16 cellular contexts compared by ENCODE assay signal in genomic region chr6:148348335-148348734, GRCh38. TPM values are rescaled to one million over a fixed set of nuclear protein-coding genes. Genes with fewer than 3 reads are reported as not detected.
DNase-seq lines count a peak whose midpoint lies in the region; ATAC-seq and TF ChIP-seq lines count a peak whose summit lies in the region.
"Had no signal": no experiment of that assay in that cellular context is flagged by ENCODE, and none has a peak within 500 bp of the region (broad histone marks: within the 10 kb centered on the region; RNA-seq: fewer than 3 reads in every experiment).

No MANE protein-coding gene starts in this region.

- no peak overlapping the region for H2AFZ ChIP-seq in GM23338

- no peaks in the 10 kb centered on the region for H4K20me1 ChIP-seq in GM23338 (replicated peaks; ENCODE audit: insufficient read depth)

- peaks cover 10% of the 10 kb centered on the region; the same call in 1 of the 2 replicates for H3K27me3 ChIP-seq in GM23338 (ENCODE audit: insufficient read depth)
- H3K27me3 ChIP-seq in NT2/D1 (ENCODE audit: insufficient read depth, insufficient read length): no peaks in the 10 kb centered on the region
- H3K27me3 ChIP-seq in iPS-20b (ENCODE audit: insufficient read depth, low read length): no peaks in the 10 kb centered on the region; the same call in 1 of the 2 replicates
- H3K27me3 ChIP-seq in foreskin keratinocyte: no peaks in the 10 kb centered on the region

- H3K36me3 ChIP-seq in GM23338 (ENCODE audit: insufficient read depth) (no peaks in the 10 kb centered on the region), NT2/D1 (ENCODE audit: insufficient read depth, insufficient read length, low read length) (no peaks in the 10 kb centered on the region), iPS-20b (ENCODE audit: insufficient read depth, low read depth, low read length) (no peaks in the 10 kb centered on the region)

- H3K27me3 Mint-ChIP-seq in GM23338 (ENCODE audit: insufficient read depth, low read depth, poor library complexity): peaks cover 10% of the 10 kb centered on the region
- no peaks in the 10 kb centered on the region for H3K27me3 Mint-ChIP-seq in type B pancreatic cell

- peaks cover 77% of the 10 kb centered on the region for H3K79me2 ChIP-seq in GM23338 (replicated peaks; ENCODE audit: insufficient read depth)

- intact Hi-C loops in head of caudate nucleus (cut with DNase I): loop anchor here (5.0 to 10.0 kb wide), 3 partner anchors 54 to 176 kb away; no protein-coding TSS in a partner anchor

- peaks cover 69% of the 10 kb centered on the region for H3K4me1 ChIP-seq in GM23338 (ENCODE audit: insufficient read depth)
- H3K4me1 ChIP-seq in NT2/D1 (ENCODE audit: insufficient read depth, insufficient read length): peaks cover 7% of the 10 kb centered on the region
- peaks cover 37% of the 10 kb centered on the region for H3K4me1 ChIP-seq in iPS-20b (ENCODE audit: insufficient read depth, low read length)
- peaks cover 3% of the 10 kb centered on the region for H3K4me1 ChIP-seq in foreskin keratinocyte

- ATAC-seq in GM23338 (peak; percentile 73), foreskin keratinocyte (no peak), GM18519 (IDR thresholded peaks at IDR 0.05; ENCODE audit: low FRiP score, unreplicated experiment) (no peak)
- ATAC-seq: K562 had no signal

- no peaks in the 10 kb centered on the region for H3F3A ChIP-seq in GM23338 (replicated peaks; ENCODE audit: low read depth)

- H3K9ac ChIP-seq in NT2/D1 (ENCODE audit: insufficient read length, low read depth) (peak overlapping the region; percentile 11), iPS-20b (ENCODE audit: low read depth, low read length) (peak overlapping the region; percentile 22; the same call in 1 of the 2 replicates)
- H3K9ac ChIP-seq: SK-N-SH had no signal

- H3K4me3 Mint-ChIP-seq in GM23338 (peak overlapping the region; percentile 24), type B pancreatic cell (peak overlapping the region; percentile 25)
- H3K4me3 Mint-ChIP-seq: CD4-positive, alpha-beta T cell had no signal

- H3K9me2 ChIP-seq in GM23338 (ENCODE audit: insufficient read depth): no peaks in the 10 kb centered on the region
- H3K9me2 ChIP-seq: SK-N-SH had no signal

- no peak overlapping the region for H3K27ac ChIP-seq in GM23338 (ENCODE audit: low read depth)
- no peak overlapping the region for H3K27ac ChIP-seq in iPS-20b (ENCODE audit: low read length)
- no peak overlapping the region for H3K27ac ChIP-seq in foreskin keratinocyte

- TF ChIP-seq CTCF in GM23338 (conservative IDR thresholded peaks at IDR 0.05; ENCODE audit: low read depth in 2 of 2) (no peak), type B pancreatic cell (conservative IDR thresholded peaks at IDR 0.05) (no peak), foreskin keratinocyte (conservative IDR thresholded peaks at IDR 0.05) (no peak)

- no peaks in the 10 kb centered on the region for H3K9me3 ChIP-seq in NT2/D1 (ENCODE audit: insufficient read depth, low read length)
- no peaks in the 10 kb centered on the region for H3K9me3 ChIP-seq in iPS-20b (ENCODE audit: insufficient read depth, low read depth, low read length)
- H3K9me3 ChIP-seq: SK-N-SH had no signal

- H3K4me3 ChIP-seq in GM23338 (peak overlapping the region; percentile 31), NT2/D1 (ENCODE audit: insufficient read length, low read depth) (no peak overlapping the region), iPS-20b (ENCODE audit: low read length) (peak overlapping the region; percentile 53)
- H3K4me3 ChIP-seq: K562 had no signal

- H3K4me1 Mint-ChIP-seq in GM23338 (peaks cover 67% of the 10 kb centered on the region), type B pancreatic cell (ENCODE audit: unreplicated experiment) (peaks cover 50% of the 10 kb centered on the region)

- DNase-seq in GM23338 (ENCODE audit: low spot score) (peak; percentile 41), NT2/D1 (ENCODE audit: low read depth, low spot score) (no peak), type B pancreatic cell (ENCODE audit: extremely low spot score, unreplicated experiment) (no peak), foreskin keratinocyte (no peak), head of caudate nucleus (no peak)
- DNase-seq: CD4-positive, alpha-beta T cell; EL; NCI-H1694 treated with DMSO at 0.1 percent for 48 hours; NCI-H510A; NCI-H748 treated with DMSO at 0.1 percent for 48 hours; OCI-M1; SHP77; SK-N-SH had no signal

- H3K27ac Mint-ChIP-seq in GM23338 (peak overlapping the region; percentile 50), type B pancreatic cell (no peak overlapping the region)
- H3K27ac Mint-ChIP-seq: CD4-positive, alpha-beta T cell had no signal

- peak overlapping the region; percentile 63 for H3K4me2 ChIP-seq in GM23338
- H3K4me2 ChIP-seq: SK-N-SH had no signal

- H3K36me3 Mint-ChIP-seq in GM23338 (ENCODE audit: low read depth) (peaks cover 6% of the 10 kb centered on the region; the same call in 2 of the 3 replicates), type B pancreatic cell (peaks cover 9% of the 10 kb centered on the region)

- no peaks in the 10 kb centered on the region for H3K9me3 Mint-ChIP-seq in GM23338
- no peaks in the 10 kb centered on the region for H3K9me3 Mint-ChIP-seq in type B pancreatic cell
- H3K9me3 Mint-ChIP-seq: CD4-positive, alpha-beta T cell had no signal

TF ChIP-seq in GM23338, 12 proteins besides CTCF, POLR2A, EP300 and RAD21:
- TF ChIP-seq ZNF462 (CRISPR knock-in tag; IDR thresholded peaks at IDR 0.05): no peak

RNA-seq across cellular contexts. Expression of gene SASH1, which starts 5.7 kb away (rescaled TPM):
- total RNA-seq in GM23338 (2014; rRNA removed; shearing (Covaris generic)): 20.8 and 30.2 TPM in 2 replicates
- polyA plus RNA-seq in GM23338 (2016; fragmentation: Nextera tagmentation; extraction: Ambion mirVana) (7.4 and 8.2 TPM in 2 replicates), foreskin keratinocyte (1.3 and 1.4 TPM in 2 replicates)
- total RNA-seq in type B pancreatic cell (ENCODE audit: low replicate concordance) (61.3 and 99.9 TPM in 2 replicates), foreskin keratinocyte (7.3 and 7.8 TPM in 2 replicates)
